1 cellular context compared by ENCODE assay signal in the genomic region with DNA sequence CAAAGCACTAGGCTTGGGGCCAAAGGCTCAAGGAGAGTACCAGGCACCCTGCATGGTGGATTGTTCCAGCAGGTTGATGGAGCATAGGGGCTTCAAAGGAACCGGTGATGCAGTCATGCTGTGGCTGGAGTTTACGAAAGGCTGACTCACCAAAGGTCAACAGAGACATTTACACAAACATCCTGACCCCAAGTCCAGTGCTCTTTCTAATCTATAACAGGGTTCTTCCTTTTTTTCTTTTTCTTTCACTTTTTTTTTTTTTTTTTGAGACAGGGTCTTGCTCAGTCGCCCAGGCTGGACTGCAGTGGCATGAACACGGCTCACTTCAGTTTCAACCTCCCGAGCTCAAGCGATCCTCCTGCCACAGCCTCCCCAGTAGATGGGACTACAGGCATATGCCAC.
TF ChIP-seq lines count a peak whose summit lies in the region.

No MANE protein-coding gene starts in this region.

TF ChIP-seq in HepG2, 621 proteins besides CTCF, POLR2A, EP300 and RAD21 (continued from another document and continues in another):
- TF ChIP-seq, protein P1, sequence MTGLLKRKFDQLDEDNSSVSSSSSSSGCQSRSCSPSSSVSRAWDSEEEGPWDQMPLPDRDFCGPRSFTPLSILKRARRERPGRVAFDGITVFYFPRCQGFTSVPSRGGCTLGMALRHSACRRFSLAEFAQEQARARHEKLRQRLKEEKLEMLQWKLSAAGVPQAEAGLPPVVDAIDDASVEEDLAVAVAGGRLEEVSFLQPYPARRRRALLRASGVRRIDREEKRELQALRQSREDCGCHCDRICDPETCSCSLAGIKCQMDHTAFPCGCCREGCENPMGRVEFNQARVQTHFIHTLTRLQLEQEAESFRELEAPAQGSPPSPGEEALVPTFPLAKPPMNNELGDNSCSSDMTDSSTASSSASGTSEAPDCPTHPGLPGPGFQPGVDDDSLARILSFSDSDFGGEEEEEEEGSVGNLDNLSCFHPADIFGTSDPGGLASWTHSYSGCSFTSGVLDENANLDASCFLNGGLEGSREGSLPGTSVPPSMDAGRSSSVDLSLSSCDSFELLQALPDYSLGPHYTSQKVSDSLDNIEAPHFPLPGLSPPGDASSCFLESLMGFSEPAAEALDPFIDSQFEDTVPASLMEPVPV (CRISPR knock-in tag; IDR thresholded peaks at IDR 0.05) = 0 out of 2 replicates have a peak, but pooled peaks have one; percentile 74
- TF ChIP-seq, protein P2, sequence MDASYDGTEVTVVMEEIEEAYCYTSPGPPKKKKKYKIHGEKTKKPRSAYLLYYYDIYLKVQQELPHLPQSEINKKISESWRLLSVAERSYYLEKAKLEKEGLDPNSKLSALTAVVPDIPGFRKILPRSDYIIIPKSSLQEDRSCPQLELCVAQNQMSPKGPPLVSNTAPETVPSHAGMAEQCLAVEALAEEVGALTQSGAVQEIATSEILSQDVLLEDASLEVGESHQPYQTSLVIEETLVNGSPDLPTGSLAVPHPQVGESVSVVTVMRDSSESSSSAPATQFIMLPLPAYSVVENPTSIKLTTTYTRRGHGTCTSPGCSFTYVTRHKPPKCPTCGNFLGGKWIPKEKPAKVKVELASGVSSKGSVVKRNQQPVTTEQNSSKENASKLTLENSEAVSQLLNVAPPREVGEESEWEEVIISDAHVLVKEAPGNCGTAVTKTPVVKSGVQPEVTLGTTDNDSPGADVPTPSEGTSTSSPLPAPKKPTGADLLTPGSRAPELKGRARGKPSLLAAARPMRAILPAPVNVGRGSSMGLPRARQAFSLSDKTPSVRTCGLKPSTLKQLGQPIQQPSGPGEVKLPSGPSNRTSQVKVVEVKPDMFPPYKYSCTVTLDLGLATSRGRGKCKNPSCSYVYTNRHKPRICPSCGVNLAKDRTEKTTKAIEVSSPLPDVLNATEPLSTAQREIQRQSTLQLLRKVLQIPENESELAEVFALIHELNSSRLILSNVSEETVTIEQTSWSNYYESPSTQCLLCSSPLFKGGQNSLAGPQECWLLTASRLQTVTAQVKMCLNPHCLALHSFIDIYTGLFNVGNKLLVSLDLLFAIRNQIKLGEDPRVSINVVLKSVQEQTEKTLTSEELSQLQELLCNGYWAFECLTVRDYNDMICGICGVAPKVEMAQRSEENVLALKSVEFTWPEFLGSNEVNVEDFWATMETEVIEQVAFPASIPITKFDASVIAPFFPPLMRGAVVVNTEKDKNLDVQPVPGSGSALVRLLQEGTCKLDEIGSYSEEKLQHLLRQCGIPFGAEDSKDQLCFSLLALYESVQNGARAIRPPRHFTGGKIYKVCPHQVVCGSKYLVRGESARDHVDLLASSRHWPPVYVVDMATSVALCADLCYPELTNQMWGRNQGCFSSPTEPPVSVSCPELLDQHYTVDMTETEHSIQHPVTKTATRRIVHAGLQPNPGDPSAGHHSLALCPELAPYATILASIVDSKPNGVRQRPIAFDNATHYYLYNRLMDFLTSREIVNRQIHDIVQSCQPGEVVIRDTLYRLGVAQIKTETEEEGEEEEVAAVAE (CRISPR knock-in tag; IDR thresholded peaks at IDR 0.05; ENCODE audit: borderline replicate concordance) = peak; percentile 58; the same call in 1 of the 2 replicates
- TF ChIP-seq ZNF253 (CRISPR knock-in tag; IDR thresholded peaks at IDR 0.05; ENCODE audit: borderline replicate concordance) (no peak), ZNF619 (CRISPR knock-in tag; IDR thresholded peaks at IDR 0.05) (no peak), ZFP1 (CRISPR knock-in tag; IDR thresholded peaks at IDR 0.05) (peak; percentile 68; the same call in 1 of the 2 replicates), ZNF570 (CRISPR knock-in tag; IDR thresholded peaks at IDR 0.05; ENCODE audit: borderline replicate concordance) (no peak), ZNF235 (CRISPR knock-in tag; IDR thresholded peaks at IDR 0.05; ENCODE audit: borderline replicate concordance) (no peak), ZNF790 (CRISPR knock-in tag; IDR thresholded peaks at IDR 0.05; ENCODE audit: borderline replicate concordance) (no peak), ZNF782 (CRISPR knock-in tag; IDR thresholded peaks at IDR 0.05; ENCODE audit: borderline replicate concordance) (no peak), ZNF891 (CRISPR knock-in tag; IDR thresholded peaks at IDR 0.05) (no peak), ZNF773 (CRISPR knock-in tag; IDR thresholded peaks at IDR 0.05; ENCODE audit: borderline replicate concordance) (no peak), ZNF329 (CRISPR knock-in tag; IDR thresholded peaks at IDR 0.05; ENCODE audit: low read depth) (no peak), ZNF605 (CRISPR knock-in tag; IDR thresholded peaks at IDR 0.05) (0 out of 2 replicates have a peak, but pooled peaks have one; percentile 42), CREM (IDR thresholded peaks at IDR 0.05) (peak; percentile 90), CREM (CRISPR knock-in tag; IDR thresholded peaks at IDR 0.05) (no peak), CBX1 (IDR thresholded peaks at IDR 0.05; ENCODE audit: low read depth) (peak; percentile 71), ZNF446 (CRISPR knock-in tag; IDR thresholded peaks at IDR 0.05) (no peak), CENPX (CRISPR knock-in tag; IDR thresholded peaks at IDR 0.05) (no peak), HNF4A (CRISPR knock-in tag; IDR thresholded peaks at IDR 0.05) (peak; percentile 88), SMAD9 (CRISPR knock-in tag; IDR thresholded peaks at IDR 0.05) (no peak), ZZZ3 (CRISPR knock-in tag; IDR thresholded peaks at IDR 0.05; ENCODE audit: borderline replicate concordance) (no peak)
- TF ChIP-seq, protein P3, sequence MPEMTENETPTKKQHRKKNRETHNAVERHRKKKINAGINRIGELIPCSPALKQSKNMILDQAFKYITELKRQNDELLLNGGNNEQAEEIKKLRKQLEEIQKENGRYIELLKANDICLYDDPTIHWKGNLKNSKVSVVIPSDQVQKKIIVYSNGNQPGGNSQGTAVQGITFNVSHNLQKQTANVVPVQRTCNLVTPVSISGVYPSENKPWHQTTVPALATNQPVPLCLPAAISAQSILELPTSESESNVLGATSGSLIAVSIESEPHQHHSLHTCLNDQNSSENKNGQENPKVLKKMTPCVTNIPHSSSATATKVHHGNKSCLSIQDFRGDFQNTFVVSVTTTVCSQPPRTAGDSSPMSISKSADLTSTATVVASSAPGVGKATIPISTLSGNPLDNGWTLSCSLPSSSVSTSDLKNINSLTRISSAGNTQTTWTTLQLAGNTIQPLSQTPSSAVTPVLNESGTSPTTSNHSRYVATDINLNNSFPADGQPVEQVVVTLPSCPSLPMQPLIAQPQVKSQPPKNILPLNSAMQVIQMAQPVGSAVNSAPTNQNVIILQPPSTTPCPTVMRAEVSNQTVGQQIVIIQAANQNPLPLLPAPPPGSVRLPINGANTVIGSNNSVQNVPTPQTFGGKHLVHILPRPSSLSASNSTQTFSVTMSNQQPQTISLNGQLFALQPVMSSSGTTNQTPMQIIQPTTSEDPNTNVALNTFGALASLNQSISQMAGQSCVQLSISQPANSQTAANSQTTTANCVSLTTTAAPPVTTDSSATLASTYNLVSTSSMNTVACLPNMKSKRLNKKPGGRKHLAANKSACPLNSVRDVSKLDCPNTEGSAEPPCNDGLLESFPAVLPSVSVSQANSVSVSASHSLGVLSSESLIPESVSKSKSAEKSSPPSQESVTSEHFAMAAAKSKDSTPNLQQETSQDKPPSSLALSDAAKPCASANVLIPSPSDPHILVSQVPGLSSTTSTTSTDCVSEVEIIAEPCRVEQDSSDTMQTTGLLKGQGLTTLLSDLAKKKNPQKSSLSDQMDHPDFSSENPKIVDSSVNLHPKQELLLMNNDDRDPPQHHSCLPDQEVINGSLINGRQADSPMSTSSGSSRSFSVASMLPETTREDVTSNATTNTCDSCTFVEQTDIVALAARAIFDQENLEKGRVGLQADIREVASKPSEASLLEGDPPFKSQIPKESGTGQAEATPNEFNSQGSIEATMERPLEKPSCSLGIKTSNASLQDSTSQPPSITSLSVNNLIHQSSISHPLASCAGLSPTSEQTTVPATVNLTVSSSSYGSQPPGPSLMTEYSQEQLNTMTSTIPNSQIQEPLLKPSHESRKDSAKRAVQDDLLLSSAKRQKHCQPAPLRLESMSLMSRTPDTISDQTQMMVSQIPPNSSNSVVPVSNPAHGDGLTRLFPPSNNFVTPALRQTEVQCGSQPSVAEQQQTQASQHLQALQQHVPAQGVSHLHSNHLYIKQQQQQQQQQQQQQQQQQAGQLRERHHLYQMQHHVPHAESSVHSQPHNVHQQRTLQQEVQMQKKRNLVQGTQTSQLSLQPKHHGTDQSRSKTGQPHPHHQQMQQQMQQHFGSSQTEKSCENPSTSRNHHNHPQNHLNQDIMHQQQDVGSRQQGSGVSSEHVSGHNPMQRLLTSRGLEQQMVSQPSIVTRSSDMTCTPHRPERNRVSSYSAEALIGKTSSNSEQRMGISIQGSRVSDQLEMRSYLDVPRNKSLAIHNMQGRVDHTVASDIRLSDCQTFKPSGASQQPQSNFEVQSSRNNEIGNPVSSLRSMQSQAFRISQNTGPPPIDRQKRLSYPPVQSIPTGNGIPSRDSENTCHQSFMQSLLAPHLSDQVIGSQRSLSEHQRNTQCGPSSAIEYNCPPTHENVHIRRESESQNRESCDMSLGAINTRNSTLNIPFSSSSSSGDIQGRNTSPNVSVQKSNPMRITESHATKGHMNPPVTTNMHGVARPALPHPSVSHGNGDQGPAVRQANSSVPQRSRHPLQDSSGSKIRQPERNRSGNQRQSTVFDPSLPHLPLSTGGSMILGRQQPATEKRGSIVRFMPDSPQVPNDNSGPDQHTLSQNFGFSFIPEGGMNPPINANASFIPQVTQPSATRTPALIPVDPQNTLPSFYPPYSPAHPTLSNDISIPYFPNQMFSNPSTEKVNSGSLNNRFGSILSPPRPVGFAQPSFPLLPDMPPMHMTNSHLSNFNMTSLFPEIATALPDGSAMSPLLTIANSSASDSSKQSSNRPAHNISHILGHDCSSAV (CRISPR knock-in tag; IDR thresholded peaks at IDR 0.05; ENCODE audit: borderline replicate concordance) = no peak
- TF ChIP-seq, protein P4, sequence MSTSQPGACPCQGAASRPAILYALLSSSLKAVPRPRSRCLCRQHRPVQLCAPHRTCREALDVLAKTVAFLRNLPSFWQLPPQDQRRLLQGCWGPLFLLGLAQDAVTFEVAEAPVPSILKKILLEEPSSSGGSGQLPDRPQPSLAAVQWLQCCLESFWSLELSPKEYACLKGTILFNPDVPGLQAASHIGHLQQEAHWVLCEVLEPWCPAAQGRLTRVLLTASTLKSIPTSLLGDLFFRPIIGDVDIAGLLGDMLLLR (CRISPR knock-in tag; IDR thresholded peaks at IDR 0.05) = no peak
- TF ChIP-seq, protein P5, sequence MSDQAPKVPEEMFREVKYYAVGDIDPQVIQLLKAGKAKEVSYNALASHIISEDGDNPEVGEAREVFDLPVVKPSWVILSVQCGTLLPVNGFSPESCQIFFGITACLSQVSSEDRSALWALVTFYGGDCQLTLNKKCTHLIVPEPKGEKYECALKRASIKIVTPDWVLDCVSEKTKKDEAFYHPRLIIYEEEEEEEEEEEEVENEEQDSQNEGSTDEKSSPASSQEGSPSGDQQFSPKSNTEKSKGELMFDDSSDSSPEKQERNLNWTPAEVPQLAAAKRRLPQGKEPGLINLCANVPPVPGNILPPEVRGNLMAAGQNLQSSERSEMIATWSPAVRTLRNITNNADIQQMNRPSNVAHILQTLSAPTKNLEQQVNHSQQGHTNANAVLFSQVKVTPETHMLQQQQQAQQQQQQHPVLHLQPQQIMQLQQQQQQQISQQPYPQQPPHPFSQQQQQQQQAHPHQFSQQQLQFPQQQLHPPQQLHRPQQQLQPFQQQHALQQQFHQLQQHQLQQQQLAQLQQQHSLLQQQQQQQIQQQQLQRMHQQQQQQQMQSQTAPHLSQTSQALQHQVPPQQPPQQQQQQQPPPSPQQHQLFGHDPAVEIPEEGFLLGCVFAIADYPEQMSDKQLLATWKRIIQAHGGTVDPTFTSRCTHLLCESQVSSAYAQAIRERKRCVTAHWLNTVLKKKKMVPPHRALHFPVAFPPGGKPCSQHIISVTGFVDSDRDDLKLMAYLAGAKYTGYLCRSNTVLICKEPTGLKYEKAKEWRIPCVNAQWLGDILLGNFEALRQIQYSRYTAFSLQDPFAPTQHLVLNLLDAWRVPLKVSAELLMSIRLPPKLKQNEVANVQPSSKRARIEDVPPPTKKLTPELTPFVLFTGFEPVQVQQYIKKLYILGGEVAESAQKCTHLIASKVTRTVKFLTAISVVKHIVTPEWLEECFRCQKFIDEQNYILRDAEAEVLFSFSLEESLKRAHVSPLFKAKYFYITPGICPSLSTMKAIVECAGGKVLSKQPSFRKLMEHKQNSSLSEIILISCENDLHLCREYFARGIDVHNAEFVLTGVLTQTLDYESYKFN (CRISPR knock-in tag; conservative IDR thresholded peaks at IDR 0.05) = peak; percentile 96
- TF ChIP-seq, protein P6, sequence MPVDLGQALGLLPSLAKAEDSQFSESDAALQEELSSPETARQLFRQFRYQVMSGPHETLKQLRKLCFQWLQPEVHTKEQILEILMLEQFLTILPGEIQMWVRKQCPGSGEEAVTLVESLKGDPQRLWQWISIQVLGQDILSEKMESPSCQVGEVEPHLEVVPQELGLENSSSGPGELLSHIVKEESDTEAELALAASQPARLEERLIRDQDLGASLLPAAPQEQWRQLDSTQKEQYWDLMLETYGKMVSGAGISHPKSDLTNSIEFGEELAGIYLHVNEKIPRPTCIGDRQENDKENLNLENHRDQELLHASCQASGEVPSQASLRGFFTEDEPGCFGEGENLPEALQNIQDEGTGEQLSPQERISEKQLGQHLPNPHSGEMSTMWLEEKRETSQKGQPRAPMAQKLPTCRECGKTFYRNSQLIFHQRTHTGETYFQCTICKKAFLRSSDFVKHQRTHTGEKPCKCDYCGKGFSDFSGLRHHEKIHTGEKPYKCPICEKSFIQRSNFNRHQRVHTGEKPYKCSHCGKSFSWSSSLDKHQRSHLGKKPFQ (CRISPR knock-in tag; IDR thresholded peaks at IDR 0.05; ENCODE audit: insufficient replicate concordance) = no peak
- TF ChIP-seq, protein P7, sequence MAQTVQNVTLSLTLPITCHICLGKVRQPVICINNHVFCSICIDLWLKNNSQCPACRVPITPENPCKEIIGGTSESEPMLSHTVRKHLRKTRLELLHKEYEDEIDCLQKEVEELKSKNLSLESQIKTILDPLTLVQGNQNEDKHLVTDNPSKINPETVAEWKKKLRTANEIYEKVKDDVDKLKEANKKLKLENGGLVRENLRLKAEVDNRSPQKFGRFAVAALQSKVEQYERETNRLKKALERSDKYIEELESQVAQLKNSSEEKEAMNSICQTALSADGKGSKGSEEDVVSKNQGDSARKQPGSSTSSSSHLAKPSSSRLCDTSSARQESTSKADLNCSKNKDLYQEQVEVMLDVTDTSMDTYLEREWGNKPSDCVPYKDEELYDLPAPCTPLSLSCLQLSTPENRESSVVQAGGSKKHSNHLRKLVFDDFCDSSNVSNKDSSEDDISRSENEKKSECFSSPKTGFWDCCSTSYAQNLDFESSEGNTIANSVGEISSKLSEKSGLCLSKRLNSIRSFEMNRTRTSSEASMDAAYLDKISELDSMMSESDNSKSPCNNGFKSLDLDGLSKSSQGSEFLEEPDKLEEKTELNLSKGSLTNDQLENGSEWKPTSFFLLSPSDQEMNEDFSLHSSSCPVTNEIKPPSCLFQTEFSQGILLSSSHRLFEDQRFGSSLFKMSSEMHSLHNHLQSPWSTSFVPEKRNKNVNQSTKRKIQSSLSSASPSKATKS (CRISPR knock-in tag; IDR thresholded peaks at IDR 0.05) = no peak
